In genomic region chr3:85360742-85361387, GRCh38 we compare ENCODE assay signal across 8 cellular contexts.
DNase-seq lines count a peak whose midpoint lies in the region; ATAC-seq and TF ChIP-seq lines count a peak whose summit lies in the region.

No MANE protein-coding gene starts in this region.

- no peaks in the 10 kb centered on the region for H3K4me1 ChIP-seq in mammary epithelial cell (ENCODE audit: insufficient read depth, low read length)
- H3K4me1 ChIP-seq in right lobe of liver: no peaks in the 10 kb centered on the region
- H3K4me1 ChIP-seq in suprapubic skin: no peaks in the 10 kb centered on the region

- POLR2A ChIA-PET in activated CD4-positive, alpha-beta memory T cell treated with anti-CD3 and anti-CD28 coated beads for 36 hours (lab: Charles Lee): no interaction called here
- POLR2A ChIA-PET in activated CD4-positive, alpha-beta memory T cell treated with anti-CD3 and anti-CD28 coated beads, Interleukin-2, amount 10 ng/mL, durations not matched to agents 7 days and 5 days (lab: Charles Lee): no interaction called here

- no peaks in the 10 kb centered on the region for H3K36me3 ChIP-seq in mammary epithelial cell (ENCODE audit: insufficient read depth, low read length)
- H3K36me3 ChIP-seq in right lobe of liver: no peaks in the 10 kb centered on the region
- H3K36me3 ChIP-seq in suprapubic skin: no peaks in the 10 kb centered on the region

- no peaks in the 10 kb centered on the region for H3K79me2 ChIP-seq in mammary epithelial cell (ENCODE audit: insufficient read depth, low read length)

- no TSS peak for BruUV-seq in mammary epithelial cell (replicated peaks; lab: Mats Ljungman, UMichigan)

- peak; percentile 19 for DNase-seq in activated CD4-positive, alpha-beta memory T cell treated with anti-CD3 and anti-CD28 coated beads for 36 hours
- no peak for DNase-seq in activated CD4-positive, alpha-beta memory T cell treated with anti-CD3 and anti-CD28 coated beads, Interleukin-2, amount 10 ng/mL, durations not matched to agents 7 days and 5 days
- peak; percentile 1 for DNase-seq in NCI-H524 treated with DMSO at 0.1 percent for 48 hours (lab: John Stamatoyannopoulos, UW)
- peak; percentile 45 for DNase-seq in mammary epithelial cell
- DNase-seq in right lobe of liver: peak in 2 of 3 donors; percentile 31 to 63
- no peak for DNase-seq in suprapubic skin (ENCODE audit: low spot score in 2 of 2)
- DNase-seq in DMS79 treated with DMSO at 0.1 percent for 48 hours (lab: John Stamatoyannopoulos, UW): no peak

- no peak overlapping the region for H3K4me2 ChIP-seq in mammary epithelial cell (ENCODE audit: insufficient read depth, low read depth, low read length)

- H3K27ac Mint-ChIP-seq in activated CD4-positive, alpha-beta memory T cell treated with anti-CD3 and anti-CD28 coated beads for 36 hours: no peak overlapping the region
- H3K27ac Mint-ChIP-seq in activated CD4-positive, alpha-beta memory T cell treated with anti-CD3 and anti-CD28 coated beads, Interleukin-2, amount 10 ng/mL, durations not matched to agents 7 days and 5 days: no peak overlapping the region

- H3K4me3 ChIP-seq in mammary epithelial cell (replicated peaks in 1 of 3; ENCODE audit: insufficient read depth in 1 of 3, low read depth in 2 of 3, low read length in 3 of 3) (no peak overlapping the region), right lobe of liver (no peak overlapping the region), suprapubic skin (no peak overlapping the region)

- peak; percentile 52 for ATAC-seq in HG03280 (IDR thresholded peaks at IDR 0.05; ENCODE audit: unreplicated experiment)
- peak; percentile 91 to 96 (median 94) for ATAC-seq in right lobe of liver

- dilution Hi-C loops in mammary epithelial cell (cut with HindIII; ENCODE audit: low sequenced_read_pairs): no loop called here

- H3K9me3 Mint-ChIP-seq in activated CD4-positive, alpha-beta memory T cell treated with anti-CD3 and anti-CD28 coated beads for 36 hours: peaks cover 9% of the 10 kb centered on the region
- H3K9me3 Mint-ChIP-seq in activated CD4-positive, alpha-beta memory T cell treated with anti-CD3 and anti-CD28 coated beads, Interleukin-2, amount 10 ng/mL, durations not matched to agents 7 days and 5 days: no peaks in the 10 kb centered on the region

- CTCF ChIA-PET in activated CD4-positive, alpha-beta memory T cell treated with anti-CD3 and anti-CD28 coated beads for 36 hours (lab: Charles Lee): no interaction called here
- CTCF ChIA-PET in activated CD4-positive, alpha-beta memory T cell treated with anti-CD3 and anti-CD28 coated beads, Interleukin-2, amount 10 ng/mL, durations not matched to agents 7 days and 5 days (lab: Charles Lee): no interaction called here
- CTCF ChIA-PET in mammary epithelial cell (lab: Charles Lee; ENCODE audit: low non-redundant PET): no interaction called here

- no peak overlapping the region for H3K4me3 Mint-ChIP-seq in activated CD4-positive, alpha-beta memory T cell treated with anti-CD3 and anti-CD28 coated beads for 36 hours
- H3K4me3 Mint-ChIP-seq in activated CD4-positive, alpha-beta memory T cell treated with anti-CD3 and anti-CD28 coated beads, Interleukin-2, amount 10 ng/mL, durations not matched to agents 7 days and 5 days: no peak overlapping the region

- H3K27me3 Mint-ChIP-seq in activated CD4-positive, alpha-beta memory T cell treated with anti-CD3 and anti-CD28 coated beads for 36 hours: no peaks in the 10 kb centered on the region
- no peaks in the 10 kb centered on the region for H3K27me3 Mint-ChIP-seq in activated CD4-positive, alpha-beta memory T cell treated with anti-CD3 and anti-CD28 coated beads, Interleukin-2, amount 10 ng/mL, durations not matched to agents 7 days and 5 days

- TF ChIP-seq POLR2A in right lobe of liver (IDR thresholded peaks at IDR 0.05) (no peak), suprapubic skin (IDR thresholded peaks at IDR 0.05) (no peak)

- no peaks in the 10 kb centered on the region for H3K27me3 ChIP-seq in mammary epithelial cell (ENCODE audit: insufficient read depth, low read length)
- no peaks in the 10 kb centered on the region for H3K27me3 ChIP-seq in right lobe of liver
- no peaks in the 10 kb centered on the region for H3K27me3 ChIP-seq in suprapubic skin

- TF ChIP-seq CTCF in mammary epithelial cell (conservative IDR thresholded peaks at IDR 0.05 in 1 of 2, IDR thresholded peaks at IDR 0.05 in 1 of 2; ENCODE audit: extremely low read depth in 1 of 2, insufficient read depth in 1 of 2, low read depth in 1 of 2, low read length in 2 of 2): peak; percentile 64 to 76
- peak; percentile 51 to 59 (median 56) for TF ChIP-seq CTCF in right lobe of liver (IDR thresholded peaks at IDR 0.05)
- peak in 1 of 2 donors; percentile 18 for TF ChIP-seq CTCF in suprapubic skin (IDR thresholded peaks at IDR 0.05)

- no peak overlapping the region for H3K27ac ChIP-seq in mammary epithelial cell (ENCODE audit: insufficient read depth, low read depth, low read length)
- no peak overlapping the region for H3K27ac ChIP-seq in right lobe of liver
- no peak overlapping the region for H3K27ac ChIP-seq in suprapubic skin

- intact Hi-C loops in activated CD4-positive, alpha-beta memory T cell treated with anti-CD3 and anti-CD28 coated beads for 36 hours (cut with micrococcal nuclease): no loop called here
- intact Hi-C loops in mammary epithelial cell (cut with micrococcal nuclease) (loop anchor here (1.0 to 10.0 kb wide), 5 partner anchors 216 to 813 kb away; no protein-coding TSS in a partner anchor), right lobe of liver (cut with DNase I) (no loop called here)

- WGBS in mammary epithelial cell (ENCODE audit: low coverage, missing lambda C conversion rate): 41% methylated on average over 6 of the region's 6 CpGs
- 14% methylated on average over 6 of the region's 6 CpGs for WGBS in right lobe of liver (ENCODE audit: insufficient coverage, low coverage, low lambda C conversion rate, missing lambda C conversion rate)
- 41% methylated on average over 6 of the region's 6 CpGs for WGBS in suprapubic skin

- H3K36me3 Mint-ChIP-seq in activated CD4-positive, alpha-beta memory T cell treated with anti-CD3 and anti-CD28 coated beads for 36 hours: no peaks in the 10 kb centered on the region
- no peaks in the 10 kb centered on the region for H3K36me3 Mint-ChIP-seq in activated CD4-positive, alpha-beta memory T cell treated with anti-CD3 and anti-CD28 coated beads, Interleukin-2, amount 10 ng/mL, durations not matched to agents 7 days and 5 days (ENCODE audit: low read depth)

- H2AFZ ChIP-seq in mammary epithelial cell (ENCODE audit: low read depth, low read length): no peak overlapping the region

- TF ChIP-seq EP300 in suprapubic skin (IDR thresholded peaks at IDR 0.05): no peak

- H4K20me1 ChIP-seq in mammary epithelial cell (ENCODE audit: insufficient read depth, low read length): no peaks in the 10 kb centered on the region

- H3K9ac ChIP-seq in mammary epithelial cell (ENCODE audit: insufficient read depth, low read length): no peak overlapping the region

- no peaks in the 10 kb centered on the region for H3K9me3 ChIP-seq in mammary epithelial cell (replicated peaks; ENCODE audit: insufficient read depth, low read length)
- no peaks in the 10 kb centered on the region for H3K9me3 ChIP-seq in right lobe of liver
- H3K9me3 ChIP-seq in suprapubic skin: no peaks in the 10 kb centered on the region

- H3K4me1 Mint-ChIP-seq in activated CD4-positive, alpha-beta memory T cell treated with anti-CD3 and anti-CD28 coated beads for 36 hours (ENCODE audit: low read depth): no peaks in the 10 kb centered on the region
- no peaks in the 10 kb centered on the region for H3K4me1 Mint-ChIP-seq in activated CD4-positive, alpha-beta memory T cell treated with anti-CD3 and anti-CD28 coated beads, Interleukin-2, amount 10 ng/mL, durations not matched to agents 7 days and 5 days

- in situ Hi-C loops in mammary epithelial cell (cut with MboI; ENCODE audit: low sequenced_read_pairs in 2 of 2): no loop called here

Comparison
In these comparisons a context has a peak if more than half of its experiments do, and no peak if none do; other contexts are left out.
1. DNase-seq: peak in activated CD4-positive, alpha-beta memory T cell treated with anti-CD3 and anti-CD28 coated beads for 36 hours (single experiment), NCI-H524 treated with DMSO at 0.1 percent for 48 hours (single experiment), mammary epithelial cell (single experiment) and right lobe of liver (2 of 3); none in activated CD4-positive, alpha-beta memory T cell treated with anti-CD3 and anti-CD28 coated beads, Interleukin-2, amount 10 ng/mL, durations not matched to agents 7 days and 5 days (single experiment), suprapubic skin (0 of 2) and DMS79 treated with DMSO at 0.1 percent for 48 hours (single experiment).